1 cellular context compared by ENCODE assay signal in the genomic region with DNA sequence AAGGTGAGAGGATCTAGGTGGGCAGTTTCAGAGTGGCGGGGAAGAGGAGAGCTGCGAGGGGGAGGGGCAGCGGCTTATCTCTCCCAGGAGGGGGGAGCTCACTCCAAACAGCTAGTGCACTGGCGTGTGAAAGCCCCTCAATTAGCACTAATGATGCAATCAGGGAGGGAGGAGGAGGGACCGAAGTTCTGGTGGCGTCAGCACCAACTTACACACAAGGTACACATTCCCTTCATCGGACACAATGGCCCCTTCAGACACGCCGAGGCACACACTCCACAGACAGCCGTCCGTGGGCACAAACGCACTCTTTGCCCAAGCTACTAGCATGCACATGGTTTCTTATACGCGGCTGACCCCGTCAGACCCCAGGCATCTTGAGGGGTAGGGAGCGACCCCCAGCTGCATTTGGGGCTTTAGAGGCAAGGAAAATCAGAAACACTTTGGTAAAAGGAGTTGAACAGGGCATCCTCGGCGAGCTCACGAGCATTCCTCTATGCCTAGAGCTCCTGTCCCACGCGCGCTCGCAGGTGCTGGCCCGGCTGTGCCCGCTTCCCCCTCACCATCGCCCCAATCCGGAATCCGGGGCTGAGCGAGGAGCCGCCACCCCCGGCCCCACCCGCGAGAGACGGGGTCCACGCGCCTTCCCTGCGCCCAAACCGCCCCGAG.
TF ChIP-seq lines count a peak whose summit lies in the region.

No MANE protein-coding gene starts in this region.

TF ChIP-seq in WTC11, 78 proteins besides CTCF, POLR2A, EP300 and RAD21 (continued from another document):
- TF ChIP-seq MAX (CRISPR knock-in tag; IDR thresholded peaks at IDR 0.05): peak; percentile 73
- no peak for TF ChIP-seq ESRRA (CRISPR knock-in tag; IDR thresholded peaks at IDR 0.05; ENCODE audit: borderline replicate concordance)
- TF ChIP-seq CBFB (CRISPR knock-in tag; IDR thresholded peaks at IDR 0.05; ENCODE audit: low read depth): peak; percentile 74; the same call in 1 of the 2 replicates
- TF ChIP-seq ETV6 (CRISPR knock-in tag; IDR thresholded peaks at IDR 0.05): peak; percentile 43; the same call in 1 of the 2 replicates
- TF ChIP-seq, protein P1, sequence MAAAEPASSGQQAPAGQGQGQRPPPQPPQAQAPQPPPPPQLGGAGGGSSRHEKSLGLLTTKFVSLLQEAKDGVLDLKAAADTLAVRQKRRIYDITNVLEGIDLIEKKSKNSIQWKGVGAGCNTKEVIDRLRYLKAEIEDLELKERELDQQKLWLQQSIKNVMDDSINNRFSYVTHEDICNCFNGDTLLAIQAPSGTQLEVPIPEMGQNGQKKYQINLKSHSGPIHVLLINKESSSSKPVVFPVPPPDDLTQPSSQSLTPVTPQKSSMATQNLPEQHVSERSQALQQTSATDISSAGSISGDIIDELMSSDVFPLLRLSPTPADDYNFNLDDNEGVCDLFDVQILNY (CRISPR knock-in tag; IDR thresholded peaks at IDR 0.05): peak; percentile 73; the same call in 1 of the 2 replicates
- TF ChIP-seq TP53 (CRISPR knock-in tag; IDR thresholded peaks at IDR 0.05): no peak
- TF ChIP-seq, protein P2, sequence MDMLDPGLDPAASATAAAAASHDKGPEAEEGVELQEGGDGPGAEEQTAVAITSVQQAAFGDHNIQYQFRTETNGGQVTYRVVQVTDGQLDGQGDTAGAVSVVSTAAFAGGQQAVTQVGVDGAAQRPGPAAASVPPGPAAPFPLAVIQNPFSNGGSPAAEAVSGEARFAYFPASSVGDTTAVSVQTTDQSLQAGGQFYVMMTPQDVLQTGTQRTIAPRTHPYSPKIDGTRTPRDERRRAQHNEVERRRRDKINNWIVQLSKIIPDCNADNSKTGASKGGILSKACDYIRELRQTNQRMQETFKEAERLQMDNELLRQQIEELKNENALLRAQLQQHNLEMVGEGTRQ (CRISPR knock-in tag; IDR thresholded peaks at IDR 0.05): no peak
- TF ChIP-seq ZSCAN18 (CRISPR knock-in tag; IDR thresholded peaks at IDR 0.05): no peak
- TF ChIP-seq, protein P3, sequence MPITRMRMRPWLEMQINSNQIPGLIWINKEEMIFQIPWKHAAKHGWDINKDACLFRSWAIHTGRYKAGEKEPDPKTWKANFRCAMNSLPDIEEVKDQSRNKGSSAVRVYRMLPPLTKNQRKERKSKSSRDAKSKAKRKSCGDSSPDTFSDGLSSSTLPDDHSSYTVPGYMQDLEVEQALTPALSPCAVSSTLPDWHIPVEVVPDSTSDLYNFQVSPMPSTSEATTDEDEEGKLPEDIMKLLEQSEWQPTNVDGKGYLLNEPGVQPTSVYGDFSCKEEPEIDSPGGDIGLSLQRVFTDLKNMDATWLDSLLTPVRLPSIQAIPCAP (CRISPR knock-in tag; IDR thresholded peaks at IDR 0.05): no peak
- TF ChIP-seq, protein P4, sequence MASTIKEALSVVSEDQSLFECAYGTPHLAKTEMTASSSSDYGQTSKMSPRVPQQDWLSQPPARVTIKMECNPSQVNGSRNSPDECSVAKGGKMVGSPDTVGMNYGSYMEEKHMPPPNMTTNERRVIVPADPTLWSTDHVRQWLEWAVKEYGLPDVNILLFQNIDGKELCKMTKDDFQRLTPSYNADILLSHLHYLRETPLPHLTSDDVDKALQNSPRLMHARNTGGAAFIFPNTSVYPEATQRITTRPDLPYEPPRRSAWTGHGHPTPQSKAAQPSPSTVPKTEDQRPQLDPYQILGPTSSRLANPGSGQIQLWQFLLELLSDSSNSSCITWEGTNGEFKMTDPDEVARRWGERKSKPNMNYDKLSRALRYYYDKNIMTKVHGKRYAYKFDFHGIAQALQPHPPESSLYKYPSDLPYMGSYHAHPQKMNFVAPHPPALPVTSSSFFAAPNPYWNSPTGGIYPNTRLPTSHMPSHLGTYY (CRISPR knock-in tag; IDR thresholded peaks at IDR 0.05): no peak
- peak; percentile 36; the same call in 1 of the 2 replicates for TF ChIP-seq ZNF423 (CRISPR knock-in tag; IDR thresholded peaks at IDR 0.05)
- no peak for TF ChIP-seq MYBL2 (CRISPR knock-in tag; IDR thresholded peaks at IDR 0.05)
- no peak for TF ChIP-seq SOX15 (CRISPR knock-in tag; IDR thresholded peaks at IDR 0.05)
- no peak for TF ChIP-seq HMGXB4 (CRISPR knock-in tag; IDR thresholded peaks at IDR 0.05)
- no peak; the same call in 1 of the 2 replicates for TF ChIP-seq KAT7 (CRISPR knock-in tag; IDR thresholded peaks at IDR 0.05; ENCODE audit: borderline replicate concordance)
- TF ChIP-seq NFATC4 (CRISPR knock-in tag; IDR thresholded peaks at IDR 0.05): no peak
- no peak for TF ChIP-seq ZNF138 (CRISPR knock-in tag; conservative IDR thresholded peaks at IDR 0.05)
- peak; percentile 86; the same call in 1 of the 2 replicates for TF ChIP-seq SMAD4 (CRISPR knock-in tag; IDR thresholded peaks at IDR 0.05)
- TF ChIP-seq, protein P5, sequence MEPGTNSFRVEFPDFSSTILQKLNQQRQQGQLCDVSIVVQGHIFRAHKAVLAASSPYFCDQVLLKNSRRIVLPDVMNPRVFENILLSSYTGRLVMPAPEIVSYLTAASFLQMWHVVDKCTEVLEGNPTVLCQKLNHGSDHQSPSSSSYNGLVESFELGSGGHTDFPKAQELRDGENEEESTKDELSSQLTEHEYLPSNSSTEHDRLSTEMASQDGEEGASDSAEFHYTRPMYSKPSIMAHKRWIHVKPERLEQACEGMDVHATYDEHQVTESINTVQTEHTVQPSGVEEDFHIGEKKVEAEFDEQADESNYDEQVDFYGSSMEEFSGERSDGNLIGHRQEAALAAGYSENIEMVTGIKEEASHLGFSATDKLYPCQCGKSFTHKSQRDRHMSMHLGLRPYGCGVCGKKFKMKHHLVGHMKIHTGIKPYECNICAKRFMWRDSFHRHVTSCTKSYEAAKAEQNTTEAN (CRISPR knock-in tag; IDR thresholded peaks at IDR 0.05): peak; percentile 92
- TF ChIP-seq ZNF232 (CRISPR knock-in tag; IDR thresholded peaks at IDR 0.05): no peak
- TF ChIP-seq, protein P6, sequence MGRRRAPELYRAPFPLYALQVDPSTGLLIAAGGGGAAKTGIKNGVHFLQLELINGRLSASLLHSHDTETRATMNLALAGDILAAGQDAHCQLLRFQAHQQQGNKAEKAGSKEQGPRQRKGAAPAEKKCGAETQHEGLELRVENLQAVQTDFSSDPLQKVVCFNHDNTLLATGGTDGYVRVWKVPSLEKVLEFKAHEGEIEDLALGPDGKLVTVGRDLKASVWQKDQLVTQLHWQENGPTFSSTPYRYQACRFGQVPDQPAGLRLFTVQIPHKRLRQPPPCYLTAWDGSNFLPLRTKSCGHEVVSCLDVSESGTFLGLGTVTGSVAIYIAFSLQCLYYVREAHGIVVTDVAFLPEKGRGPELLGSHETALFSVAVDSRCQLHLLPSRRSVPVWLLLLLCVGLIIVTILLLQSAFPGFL (CRISPR knock-in tag; IDR thresholded peaks at IDR 0.05; ENCODE audit: borderline replicate concordance): no peak
- TF ChIP-seq ZNF396 (CRISPR knock-in tag; IDR thresholded peaks at IDR 0.05; ENCODE audit: borderline replicate concordance): no peak
- no peak for TF ChIP-seq EMX1 (CRISPR knock-in tag; IDR thresholded peaks at IDR 0.05)
- no peak for TF ChIP-seq ZNF416 (CRISPR knock-in tag; IDR thresholded peaks at IDR 0.05)
- peak; percentile 97 for TF ChIP-seq GABPB1 (CRISPR knock-in tag; IDR thresholded peaks at IDR 0.05)
- no peak for TF ChIP-seq OVOL2 (CRISPR knock-in tag; IDR thresholded peaks at IDR 0.05; ENCODE audit: borderline replicate concordance)
- no peak for TF ChIP-seq ELF4 (CRISPR knock-in tag; IDR thresholded peaks at IDR 0.05; ENCODE audit: low read depth)
- TF ChIP-seq NFE2L1 (CRISPR knock-in tag; IDR thresholded peaks at IDR 0.05): 0 out of 2 replicates have a peak, but pooled peaks have one; percentile 35
